ENCODE assay signal across 1 cellular context in genomic region chr11:64253043-64253442, GRCh38.
TF ChIP-seq lines count a peak whose summit lies in the region.

No MANE protein-coding gene starts in this region.

TF ChIP-seq in GM23338, 12 proteins besides CTCF, POLR2A, EP300 and RAD21 (continued from another document):
- TF ChIP-seq ETS1 (IDR thresholded peaks at IDR 0.05): no peak
- TF ChIP-seq ZNF331 (CRISPR knock-in tag; IDR thresholded peaks at IDR 0.05; ENCODE audit: low read depth): no peak
